ENCODE assay signal across 20 cellular contexts in genomic region chr1:155694167-155694566, GRCh38.
"Had no signal": no experiment of that assay in that cellular context is flagged by ENCODE, and none has a peak within 500 bp of the region (broad histone marks: within the 10 kb centered on the region; RNA-seq: fewer than 3 reads in every experiment).

No MANE protein-coding gene starts in this region.

- ATAC-seq: foreskin keratinocyte; natural killer cell treated with Interleukin-12 subunit alpha and Interleukin-12 subunit beta and Interleukin-15 and Interleukin-18, amount 100 ng/mL, for 72 hours; stimulated activated naive B cell treated with anti-CD40 and anti-IgM and Interleukin-4, amounts not matched to agents 10 μg/mL and 1 μg/mL and 100 μg/mL, for 72 hours had no signal

- H3K4me3 ChIP-seq: body of pancreas, colonic mucosa, spleen, thoracic aorta had no signal

- H3K27ac Mint-ChIP-seq: activated CD4-positive, alpha-beta memory T cell treated with anti-CD3 and anti-CD28 coated beads for 36 hours; activated naive CD8-positive, alpha-beta T cell treated with anti-CD3 and anti-CD28 coated beads for 36 hours; activated T-helper 1 cell treated with anti-CD3 and anti-CD28 coated beads, Interleukin-12 subunit alpha, Interleukin-12 subunit beta, Interleukin-2, Interleukin-4 antibody, amounts not matched to agents 30 ng/mL and 10 ng/mL and 1 ng/mL, durations not matched to agents 14 hours and 24 hours and 36 hours; endodermal cell; mesothelial cell of epicardium; stimulated activated naive B cell treated with anti-CD40 and anti-IgM and Interleukin-4, amounts not matched to agents 10 μg/mL and 1 μg/mL and 100 μg/mL, for 72 hours had no signal

- H3K4me3 Mint-ChIP-seq: activated CD4-positive, alpha-beta memory T cell treated with anti-CD3 and anti-CD28 coated beads for 36 hours; activated naive CD8-positive, alpha-beta T cell treated with anti-CD3 and anti-CD28 coated beads for 36 hours; activated T-helper 1 cell treated with anti-CD3 and anti-CD28 coated beads, Interleukin-12 subunit alpha, Interleukin-12 subunit beta, Interleukin-2, Interleukin-4 antibody, amounts not matched to agents 30 ng/mL and 10 ng/mL and 1 ng/mL, durations not matched to agents 14 hours and 24 hours and 36 hours; central memory CD8-positive, alpha-beta T cell; endodermal cell; mesothelial cell of epicardium; stimulated activated naive B cell treated with anti-CD40 and anti-IgM and Interleukin-4, amounts not matched to agents 10 μg/mL and 1 μg/mL and 100 μg/mL, for 72 hours had no signal

- H3K4me1 ChIP-seq: colonic mucosa had no signal

- H3K27ac ChIP-seq: colonic mucosa, foreskin keratinocyte, parathyroid adenoma, spleen, thoracic aorta had no signal

- H3K9ac ChIP-seq: parathyroid adenoma had no signal

- H3K9me3 ChIP-seq: body of pancreas, colonic mucosa, thoracic aorta had no signal

- H3K27me3 Mint-ChIP-seq: activated CD4-positive, alpha-beta memory T cell treated with anti-CD3 and anti-CD28 coated beads for 36 hours; activated naive CD8-positive, alpha-beta T cell treated with anti-CD3 and anti-CD28 coated beads for 36 hours; central memory CD8-positive, alpha-beta T cell; natural killer cell treated with Interleukin-12 subunit alpha and Interleukin-12 subunit beta and Interleukin-15 and Interleukin-18, amount 100 ng/mL, for 72 hours; stimulated activated naive B cell treated with anti-CD40 and anti-IgM and Interleukin-4, amounts not matched to agents 10 μg/mL and 1 μg/mL and 100 μg/mL, for 72 hours had no signal

- H3K27me3 ChIP-seq: body of pancreas, colonic mucosa, foreskin keratinocyte, spleen had no signal

- H3K36me3 ChIP-seq: colonic mucosa, thoracic aorta had no signal

- H2AFZ ChIP-seq: parathyroid adenoma had no signal

- DNase-seq: activated CD4-positive, alpha-beta memory T cell treated with anti-CD3 and anti-CD28 coated beads for 36 hours; activated CD4-positive, alpha-beta T cell treated with anti-CD3 and anti-CD28 coated beads for 4 hours; activated naive CD8-positive, alpha-beta T cell treated with anti-CD3 and anti-CD28 coated beads for 36 hours; activated T-cell treated with anti-CD3 and anti-CD28 coated beads for 4 hours; amygdala; body of pancreas; colonic mucosa; endodermal cell; foreskin keratinocyte; hypothalamus; islet precursor cell; spleen; stimulated activated CD4-positive, alpha-beta T cell treated with anti-CD3 and anti-CD28 coated beads, Interleukin-4, amount 100 ng/mL, for 4 hours; stimulated activated naive B cell treated with anti-CD40 and anti-IgM and Interleukin-4, amounts not matched to agents 10 μg/mL and 1 μg/mL and 100 μg/mL, for 72 hours had no signal

- H3K9me3 Mint-ChIP-seq: activated naive CD8-positive, alpha-beta T cell treated with anti-CD3 and anti-CD28 coated beads for 36 hours; central memory CD8-positive, alpha-beta T cell; natural killer cell treated with Interleukin-12 subunit alpha and Interleukin-12 subunit beta and Interleukin-15 and Interleukin-18, amount 100 ng/mL, for 72 hours had no signal
